8 cellular contexts compared by ENCODE assay signal in the genomic region with DNA sequence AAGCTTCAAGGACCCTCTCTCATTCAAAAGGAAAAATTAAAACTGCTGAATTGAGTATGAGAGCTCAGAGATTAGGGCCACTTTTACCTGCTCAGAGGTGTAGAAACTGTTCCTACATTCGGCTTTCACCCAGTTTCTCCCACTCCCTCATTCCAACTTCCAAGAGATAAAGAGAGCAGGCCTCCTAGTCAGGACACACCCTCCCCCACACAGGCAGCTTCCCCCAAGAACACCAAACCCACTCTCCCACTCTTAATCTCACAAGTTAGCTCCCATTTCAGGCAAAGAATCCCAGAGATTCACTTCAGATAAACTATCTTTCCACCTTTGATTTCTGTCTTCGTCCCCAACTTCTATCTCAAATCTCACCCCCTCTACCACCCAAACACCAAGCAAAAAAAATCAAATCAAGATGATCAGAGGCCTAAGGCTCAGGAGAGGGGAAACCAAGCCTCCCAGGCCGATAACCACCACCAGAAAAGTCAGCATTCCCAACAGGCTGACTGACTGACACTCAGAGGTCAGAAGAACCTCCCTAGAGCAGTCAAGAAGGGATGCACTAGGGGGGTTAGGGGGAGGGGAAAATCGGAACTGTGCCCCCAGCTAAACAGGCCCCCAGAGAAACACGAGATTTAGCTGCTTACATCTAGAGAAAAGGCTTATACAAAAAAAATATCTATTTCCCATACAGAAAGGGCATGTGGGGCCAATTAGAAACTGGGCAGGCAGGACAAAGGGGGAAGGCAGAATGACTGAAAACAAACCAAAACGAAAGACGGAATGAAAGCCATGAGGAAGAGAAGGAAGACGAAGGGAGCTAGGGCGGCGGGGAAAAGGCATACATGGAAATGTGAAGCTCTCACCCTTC. TPM values are rescaled to one million over a fixed set of nuclear protein-coding genes. Genes with fewer than 3 reads are reported as not detected.
A peak's percentile ranks its signal among the peaks of the same experiment; 100 is the strongest.
DNase-seq lines count a peak whose midpoint lies in the region; ATAC-seq and TF ChIP-seq lines count a peak whose summit lies in the region.

No MANE protein-coding gene starts in this region.

- H3K4me3 ChIP-seq in GM12875 (ENCODE audit: low read depth, low read length) (peak overlapping the region; percentile 50), WI38 (ENCODE audit: low read depth, low read length) (peak overlapping the region; percentile 97), fibroblast of villous mesenchyme (ENCODE audit: low read depth, low read length) (peak overlapping the region; percentile 87), skeletal muscle satellite cell (ENCODE audit: low read length) (peak overlapping the region; percentile 92)

- DNase-seq in fibroblast of villous mesenchyme (ENCODE audit: low read depth), result no peak
- no peak for DNase-seq in cerebellar cortex (ENCODE audit: low spot score)
- no peak for DNase-seq in epidermal melanocyte (ENCODE audit: insufficient read length, low spot score)
- no peak for DNase-seq in NCI-H2171 treated with DMSO at 0.1 percent for 48 hours (lab: John Stamatoyannopoulos, UW)

- no peak for ATAC-seq in GM18858 (IDR thresholded peaks at IDR 0.05; ENCODE audit: unreplicated experiment)

- H3K27me3 ChIP-seq in skeletal muscle satellite cell (ENCODE audit: control insufficient read depth, insufficient read depth, low read length), result no peaks in the 10 kb centered on the region

- TF ChIP-seq CTCF in GM12875 (IDR thresholded peaks at IDR 0.05; ENCODE audit: borderline replicate concordance, insufficient read depth, low read depth, low read length) (no peak), WI38 (IDR thresholded peaks at IDR 0.05; ENCODE audit: low read depth, low read length) (no peak), fibroblast of villous mesenchyme (IDR thresholded peaks at IDR 0.05; ENCODE audit: insufficient read depth, low read depth, low read length) (no peak)

- H3K9ac ChIP-seq in skeletal muscle satellite cell (ENCODE audit: low read depth, low read length), result peak overlapping the region; percentile 97

- H3K4me2 ChIP-seq in skeletal muscle satellite cell (ENCODE audit: low read length), result peak overlapping the region; percentile 91

- peaks cover 37% of the 10 kb centered on the region for H3K4me1 ChIP-seq in skeletal muscle satellite cell (ENCODE audit: control insufficient read depth, insufficient read depth, low read length)

- peaks cover 59% of the 10 kb centered on the region for H3K36me3 ChIP-seq in skeletal muscle satellite cell (ENCODE audit: insufficient read depth, low read length)

- no peaks in the 10 kb centered on the region for H3K9me3 ChIP-seq in skeletal muscle satellite cell (replicated peaks; ENCODE audit: low read length)

RNA-seq across cellular contexts. Expression of gene CDH24, which starts 13.2 kb away (rescaled TPM):
- total RNA-seq in fibroblast of villous mesenchyme, result 6.4 and 10.8 TPM in 2 replicates
- 3.5 and 4.1 TPM in 2 replicates for total RNA-seq in skeletal muscle satellite cell (2012; rRNA removed)

RNA-seq across cellular contexts. Expression of gene ACIN1, which starts 24.4 kb away (rescaled TPM):
- 93.1 and 106 TPM in 2 replicates for total RNA-seq in fibroblast of villous mesenchyme
- 64.4 and 77.3 TPM in 2 replicates for total RNA-seq in skeletal muscle satellite cell (2012; rRNA removed)

RNA-seq across cellular contexts. Expression of gene C14orf119, which starts 24.8 kb away (rescaled TPM):
- total RNA-seq in fibroblast of villous mesenchyme, result 48.0 and 66.1 TPM in 2 replicates
- 33.5 and 45.9 TPM in 2 replicates for total RNA-seq in skeletal muscle satellite cell (2012; rRNA removed)

RNA-seq across cellular contexts. Expression of gene PSMB11, which starts 28.5 kb away (rescaled TPM):
- not detected in 2 replicates for total RNA-seq in fibroblast of villous mesenchyme
- not detected in 2 replicates for total RNA-seq in skeletal muscle satellite cell (2012; rRNA removed)

RNA-seq across cellular contexts. Expression of gene CIROP, which starts 34.3 kb away (rescaled TPM):
- not detected in 2 replicates for total RNA-seq in fibroblast of villous mesenchyme
- total RNA-seq in skeletal muscle satellite cell (2012; rRNA removed), result not detected in 2 replicates
